ENCODE assay signal across 18 cellular contexts in genomic region chr9:114034176-114034575, GRCh38. TPM values are rescaled to one million over a fixed set of nuclear protein-coding genes. Genes with fewer than 3 reads are reported as not detected.
"Had no signal": no experiment of that assay in that cellular context is flagged by ENCODE, and none has a peak within 500 bp of the region (broad histone marks: within the 10 kb centered on the region; RNA-seq: fewer than 3 reads in every experiment).

No MANE protein-coding gene starts in this region.

- H3K4me3 Mint-ChIP-seq: activated B cell treated with CpG ODN at 0.5 μM for 24 hours; activated CD4-positive, alpha-beta T cell treated with anti-CD3 and anti-CD28 coated beads, Interleukin-2, amount 10 ng/mL, durations not matched to agents 7 days and 5 days; activated naive CD4-positive, alpha-beta T cell treated with anti-CD3 and anti-CD28 coated beads for 36 hours; activated T-helper 1 cell treated with anti-CD3 and anti-CD28 coated beads, Interleukin-12 subunit alpha, Interleukin-12 subunit beta, Interleukin-2, Interleukin-4 antibody, amounts not matched to agents 30 ng/mL and 10 ng/mL and 1 ng/mL, durations not matched to agents 14 hours and 24 hours and 36 hours; memory B cell; nephron progenitor cell; stimulated activated naive CD8-positive, alpha-beta T cell treated with anti-CD3 and anti-CD28 coated beads, Interleukin-15, amount 100 ng/mL, for 72 hours had no signal

- H3K9me3 Mint-ChIP-seq: activated B cell treated with CpG ODN at 0.5 μM for 24 hours; activated CD4-positive, alpha-beta T cell treated with anti-CD3 and anti-CD28 coated beads, Interleukin-2, amount 10 ng/mL, durations not matched to agents 7 days and 5 days; activated naive CD4-positive, alpha-beta T cell treated with anti-CD3 and anti-CD28 coated beads for 36 hours; activated T-helper 1 cell treated with anti-CD3 and anti-CD28 coated beads, Interleukin-12 subunit alpha, Interleukin-12 subunit beta, Interleukin-2, Interleukin-4 antibody, amounts not matched to agents 30 ng/mL and 10 ng/mL and 1 ng/mL, durations not matched to agents 14 hours and 24 hours and 36 hours; nephron progenitor cell; stimulated activated naive CD8-positive, alpha-beta T cell treated with anti-CD3 and anti-CD28 coated beads, Interleukin-15, amount 100 ng/mL, for 72 hours had no signal

- FAIRE-seq: astrocyte, TTC549 had no signal

- H3K27me3 Mint-ChIP-seq: activated B cell treated with CpG ODN at 0.5 μM for 24 hours; activated CD4-positive, alpha-beta T cell treated with anti-CD3 and anti-CD28 coated beads, Interleukin-2, amount 10 ng/mL, durations not matched to agents 7 days and 5 days; memory B cell; stimulated activated naive CD8-positive, alpha-beta T cell treated with anti-CD3 and anti-CD28 coated beads, Interleukin-15, amount 100 ng/mL, for 72 hours had no signal

- H3K27ac Mint-ChIP-seq: activated B cell treated with CpG ODN at 0.5 μM for 24 hours; activated CD4-positive, alpha-beta T cell treated with anti-CD3 and anti-CD28 coated beads, Interleukin-2, amount 10 ng/mL, durations not matched to agents 7 days and 5 days; activated naive CD4-positive, alpha-beta T cell treated with anti-CD3 and anti-CD28 coated beads for 36 hours; activated T-helper 1 cell treated with anti-CD3 and anti-CD28 coated beads, Interleukin-12 subunit alpha, Interleukin-12 subunit beta, Interleukin-2, Interleukin-4 antibody, amounts not matched to agents 30 ng/mL and 10 ng/mL and 1 ng/mL, durations not matched to agents 14 hours and 24 hours and 36 hours; memory B cell; nephron progenitor cell; stimulated activated naive CD8-positive, alpha-beta T cell treated with anti-CD3 and anti-CD28 coated beads, Interleukin-15, amount 100 ng/mL, for 72 hours had no signal

- H3K4me1 Mint-ChIP-seq: activated B cell treated with CpG ODN at 0.5 μM for 24 hours; activated CD4-positive, alpha-beta T cell treated with anti-CD3 and anti-CD28 coated beads, Interleukin-2, amount 10 ng/mL, durations not matched to agents 7 days and 5 days; memory B cell; stimulated activated naive CD8-positive, alpha-beta T cell treated with anti-CD3 and anti-CD28 coated beads, Interleukin-15, amount 100 ng/mL, for 72 hours had no signal

- DNase-seq: activated B cell treated with CpG ODN at 0.5 μM for 24 hours; activated CD4-positive, alpha-beta T cell treated with anti-CD3 and anti-CD28 coated beads, Interleukin-2, amount 10 ng/mL, durations not matched to agents 7 days and 5 days; activated naive CD4-positive, alpha-beta T cell treated with anti-CD3 and anti-CD28 coated beads for 36 hours; cortex of kidney; effector memory CD4-positive, alpha-beta T cell; erythroblast; kidney glomerular epithelial cell; nephron progenitor cell; SIG-M5; stimulated activated CD4-positive, alpha-beta T cell treated with anti-CD3 and anti-CD28 coated beads, Interleukin-4, amount 100 ng/mL, for 24 hours; stimulated activated naive CD8-positive, alpha-beta T cell treated with anti-CD3 and anti-CD28 coated beads, Interleukin-15, amount 100 ng/mL, for 72 hours; T-helper 2 cell had no signal

RNA-seq across cellular contexts. Expression of gene AMBP, which starts 43.9 kb away (rescaled TPM):
- total RNA-seq: activated B cell treated with CpG ODN at 0.5 μM for 24 hours; activated CD4-positive, alpha-beta T cell treated with anti-CD3 and anti-CD28 coated beads, Interleukin-2, amount 10 ng/mL, durations not matched to agents 7 days and 5 days; activated naive CD4-positive, alpha-beta T cell treated with anti-CD3 and anti-CD28 coated beads for 36 hours; activated T-helper 1 cell treated with anti-CD3 and anti-CD28 coated beads, Interleukin-12 subunit alpha, Interleukin-12 subunit beta, Interleukin-2, Interleukin-4 antibody, amounts not matched to agents 30 ng/mL and 10 ng/mL and 1 ng/mL, durations not matched to agents 14 hours and 24 hours and 36 hours; astrocyte; glomerular endothelial cell; omental fat pad had no signal
